In the genomic region with DNA sequence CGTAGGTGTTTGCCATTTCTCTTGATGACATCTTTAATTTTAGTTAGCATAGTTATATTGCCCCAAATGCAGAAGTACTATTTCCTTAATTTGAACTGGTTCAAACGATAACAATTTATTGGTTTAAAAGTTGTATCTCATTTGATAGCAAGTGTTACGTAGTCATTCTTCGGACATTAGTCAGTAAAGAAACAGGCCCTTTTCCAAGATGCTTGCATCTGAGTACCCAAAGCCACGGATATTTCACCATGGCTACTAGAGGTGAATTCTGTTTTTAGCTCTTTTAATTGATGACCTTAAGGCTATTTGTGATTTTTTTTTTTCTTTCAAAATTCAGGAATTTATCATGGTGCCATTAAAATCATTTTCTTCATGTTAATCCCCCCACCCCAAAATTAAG, we compare ENCODE assay signal across 23 cellular contexts. TPM values are rescaled to one million over a fixed set of nuclear protein-coding genes. Genes with fewer than 3 reads are reported as not detected.
DNase-seq lines count a peak whose midpoint lies in the region; ATAC-seq and TF ChIP-seq lines count a peak whose summit lies in the region.
"Had no signal": no experiment of that assay in that cellular context is flagged by ENCODE, and none has a peak within 500 bp of the region (broad histone marks: within the 10 kb centered on the region; RNA-seq: fewer than 3 reads in every experiment).

No MANE protein-coding gene starts in this region.

- TF ChIP-seq CTCF in Caco-2 (IDR thresholded peaks at IDR 0.05; ENCODE audit: insufficient read depth in 1 of 2, low read depth in 1 of 2, low read length in 1 of 2, severe bottlenecking in 1 of 2, unreplicated experiment in 1 of 2), result no peak
- TF ChIP-seq CTCF in nephron (IDR thresholded peaks at IDR 0.05; ENCODE audit: unreplicated experiment in 3 of 3), result no peak

- H3K36me3 Mint-ChIP-seq in Caco-2 (ENCODE audit: insufficient read depth, unreplicated experiment), result peaks cover 46% of the 10 kb centered on the region
- peaks cover 37% of the 10 kb centered on the region for H3K36me3 Mint-ChIP-seq in nephron (ENCODE audit: low read depth)

- no peak overlapping the region for H3K4me3 ChIP-seq in Caco-2 (ENCODE audit: low read depth, low read length)
- H3K4me3 ChIP-seq: coronary artery, esophagus squamous epithelium, thyroid gland had no signal

- H3K27ac Mint-ChIP-seq in Caco-2 (ENCODE audit: unreplicated experiment), result no peak overlapping the region
- H3K27ac Mint-ChIP-seq in nephron, result peak overlapping the region in 2 of 3 experiments; percentile 25 to 77
- H3K27ac Mint-ChIP-seq: activated CD8-positive, alpha-beta T cell treated with anti-CD3 and anti-CD28 coated beads, Interleukin-2, amount 10 ng/mL, durations not matched to agents 7 days and 5 days; activated naive CD4-positive, alpha-beta T cell treated with anti-CD3 and anti-CD28 coated beads, Interleukin-2, amount 10 ng/mL, durations not matched to agents 7 days and 5 days; B cell; brain; endodermal cell; stimulated activated naive B cell treated with anti-CD40 and anti-IgM and Interleukin-4, amounts not matched to agents 10 μg/mL and 1 μg/mL and 100 μg/mL, for 72 hours had no signal

- ATAC-seq in GM18511 (IDR thresholded peaks at IDR 0.05; ENCODE audit: unreplicated experiment) (no peak), GM21360 (IDR thresholded peaks at IDR 0.05; ENCODE audit: unreplicated experiment) (no peak)
- ATAC-seq: stimulated activated naive B cell treated with anti-CD40 and anti-IgM and Interleukin-4, amounts not matched to agents 10 μg/mL and 1 μg/mL and 100 μg/mL, for 72 hours; T-cell had no signal

- no peaks in the 10 kb centered on the region; the same call in 1 of the 2 replicates for H3K36me3 ChIP-seq in Caco-2 (ENCODE audit: control insufficient read depth, insufficient read depth, low read length)

- H3K27me3 Mint-ChIP-seq in Caco-2 (ENCODE audit: insufficient read depth, unreplicated experiment) (no peaks in the 10 kb centered on the region), nephron (ENCODE audit: low read depth) (no peaks in the 10 kb centered on the region)
- H3K27me3 Mint-ChIP-seq: activated naive CD4-positive, alpha-beta T cell treated with anti-CD3 and anti-CD28 coated beads, Interleukin-2, amount 10 ng/mL, durations not matched to agents 7 days and 5 days; B cell; brain; stimulated activated naive B cell treated with anti-CD40 and anti-IgM and Interleukin-4, amounts not matched to agents 10 μg/mL and 1 μg/mL and 100 μg/mL, for 72 hours; T-cell had no signal

- intact Hi-C loops in Caco-2 (cut with micrococcal nuclease; ENCODE audit: unreplicated experiment), result no loop called here

- H3K4me3 Mint-ChIP-seq in Caco-2 (ENCODE audit: unreplicated experiment) (no peak overlapping the region), nephron (no peak overlapping the region)
- H3K4me3 Mint-ChIP-seq: activated CD8-positive, alpha-beta T cell treated with anti-CD3 and anti-CD28 coated beads, Interleukin-2, amount 10 ng/mL, durations not matched to agents 7 days and 5 days; activated naive CD4-positive, alpha-beta T cell treated with anti-CD3 and anti-CD28 coated beads, Interleukin-2, amount 10 ng/mL, durations not matched to agents 7 days and 5 days; B cell; brain; endodermal cell; stimulated activated naive B cell treated with anti-CD40 and anti-IgM and Interleukin-4, amounts not matched to agents 10 μg/mL and 1 μg/mL and 100 μg/mL, for 72 hours; T-cell had no signal

- POLR2A ChIA-PET in Caco-2 (lab: Charles Lee), result no interaction called here

- TSS peak; percentile 1 for BruUV-seq in Caco-2 (replicated peaks; lab: Mats Ljungman, UMichigan)

- CTCF ChIA-PET in Caco-2 (lab: Charles Lee), result no interaction called here

- no peak for DNase-seq in Caco-2
- peak; percentile 20 for DNase-seq in HCEC 1CT
- peak; percentile 61 for DNase-seq in astrocyte of the hippocampus (ENCODE audit: low read depth, low spot score)
- no peak for DNase-seq in NCI-H510A (lab: John Stamatoyannopoulos, UW)
- DNase-seq: activated CD4-positive, alpha-beta T cell treated with anti-CD3 and anti-CD28 coated beads for 1 hour; activated CD8-positive, alpha-beta T cell treated with anti-CD3 and anti-CD28 coated beads, Interleukin-2, amount 10 ng/mL, durations not matched to agents 7 days and 5 days; activated naive CD4-positive, alpha-beta T cell treated with anti-CD3 and anti-CD28 coated beads, Interleukin-2, amount 10 ng/mL, durations not matched to agents 7 days and 5 days; endodermal cell; esophagus squamous epithelium; NCI-H1930; NCI-H2227 treated with DMSO at 0.1 percent for 48 hours; NCI-H774; SHP77; stimulated activated CD4-positive, alpha-beta T cell treated with anti-CD3 and anti-CD28 coated beads, Interleukin-2, amount 100 ng/mL, for 48 hours; stimulated activated naive B cell treated with anti-CD40 and anti-IgM and Interleukin-4, amounts not matched to agents 10 μg/mL and 1 μg/mL and 100 μg/mL, for 72 hours; T-cell; thyroid gland had no signal

- no peaks in the 10 kb centered on the region for H3K27me3 ChIP-seq in Caco-2 (replicated peaks; ENCODE audit: control insufficient read depth, insufficient read depth, low read length)
- H3K27me3 ChIP-seq: esophagus squamous epithelium, thyroid gland had no signal

- H3K9me3 Mint-ChIP-seq in Caco-2 (ENCODE audit: unreplicated experiment) (no peaks in the 10 kb centered on the region), nephron (no peaks in the 10 kb centered on the region)
- H3K9me3 Mint-ChIP-seq: activated naive CD4-positive, alpha-beta T cell treated with anti-CD3 and anti-CD28 coated beads, Interleukin-2, amount 10 ng/mL, durations not matched to agents 7 days and 5 days; brain; endodermal cell; stimulated activated naive B cell treated with anti-CD40 and anti-IgM and Interleukin-4, amounts not matched to agents 10 μg/mL and 1 μg/mL and 100 μg/mL, for 72 hours; T-cell had no signal

- H3K4me1 ChIP-seq in Caco-2, result peaks cover 6% of the 10 kb centered on the region; the same call in 1 of the 2 replicates
- H3K4me1 ChIP-seq: esophagus squamous epithelium, thyroid gland had no signal

- H3K9me3 ChIP-seq in Caco-2, result no peaks in the 10 kb centered on the region
- H3K9me3 ChIP-seq: esophagus squamous epithelium, thyroid gland had no signal

- H3K4me1 Mint-ChIP-seq in Caco-2 (ENCODE audit: low read depth, unreplicated experiment), result no peaks in the 10 kb centered on the region
- no peaks in the 10 kb centered on the region for H3K4me1 Mint-ChIP-seq in nephron
- H3K4me1 Mint-ChIP-seq: B cell, brain, endodermal cell had no signal

RNA-seq across cellular contexts. Expression of gene GLS, which starts 32.1 kb away (rescaled TPM):
- 107 and 136 TPM in 2 replicates for total RNA-seq in Caco-2 (2022)

Comparison
In these comparisons a context has a peak if more than half of its experiments do, and no peak if none do; other contexts are left out.
1. DNase-seq: peak in HCEC 1CT (single experiment) and astrocyte of the hippocampus (single experiment); none in Caco-2 (0 of 2) and NCI-H510A (single experiment).